In the genomic region with DNA sequence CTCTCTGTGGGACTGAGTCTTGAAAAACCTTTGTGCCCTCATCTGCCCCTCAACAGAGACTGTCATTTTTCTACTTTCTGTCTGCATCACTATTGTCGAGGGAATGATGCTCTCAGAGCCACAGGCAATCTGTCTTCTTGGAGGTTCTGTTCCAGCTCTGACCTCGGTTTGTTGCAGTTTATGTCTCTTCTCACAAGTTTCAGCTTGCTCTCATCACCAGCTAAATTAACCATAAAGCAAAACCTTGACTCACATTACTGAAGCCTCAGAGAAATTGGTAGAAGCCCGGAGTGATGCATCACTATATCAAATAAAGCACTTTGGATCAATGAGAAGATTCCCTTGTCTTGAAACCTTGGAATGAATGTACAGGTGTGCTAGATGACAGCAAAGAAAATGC, we compare ENCODE assay signal across 25 cellular contexts.
DNase-seq lines count a peak whose midpoint lies in the region; ATAC-seq, FAIRE-seq and TF ChIP-seq lines count a peak whose summit lies in the region.
"Had no signal": no experiment of that assay in that cellular context is flagged by ENCODE, and none has a peak within 500 bp of the region (broad histone marks: within the 10 kb centered on the region; RNA-seq: fewer than 3 reads in every experiment).

No MANE protein-coding gene starts in this region.

- H3K4me2 ChIP-seq in A549 (0 out of 3 replicates have a peak overlapping the region, but pooled peaks have one; percentile 81), PC-9 (peak overlapping the region; percentile 81)

- no peaks in the 10 kb centered on the region for H4K20me1 ChIP-seq in PC-9 (ENCODE audit: insufficient read depth)

- peaks cover 3% of the 10 kb centered on the region for H3K27me3 Mint-ChIP-seq in nephron progenitor cell (ENCODE audit: low read depth, poor library complexity)

- CTCF ChIA-PET in A549 (lab: Yijun Ruan, JAX) (no interaction called here), PC-9 (lab: Charles Lee) (no interaction called here)

- H3K9me2 ChIP-seq in PC-9 (ENCODE audit: insufficient read depth) = no peaks in the 10 kb centered on the region

- no peaks in the 10 kb centered on the region for H3K9me3 ChIP-seq in A549
- H3K9me3 ChIP-seq in PC-9 (ENCODE audit: insufficient read depth, low read depth) = peaks cover 3% of the 10 kb centered on the region; the same call in 1 of the 2 replicates
- H3K9me3 ChIP-seq: body of pancreas, esophagus squamous epithelium, HAP-1, heart left ventricle, SJSA1, upper lobe of left lung had no signal

- no TSS peak for BruUV-seq in PC-9 (replicated peaks; lab: Mats Ljungman, UMichigan)

- H3K4me1 Mint-ChIP-seq in nephron progenitor cell = peaks cover 11% of the 10 kb centered on the region

- TF ChIP-seq CTCF in A549 (IDR thresholded peaks at IDR 0.05) (no peak), PC-9 (conservative IDR thresholded peaks at IDR 0.05) (no peak), nephron progenitor cell (IDR thresholded peaks at IDR 0.05) (no peak)

- no peak overlapping the region for H3K4me3 ChIP-seq in A549
- H3K4me3 ChIP-seq in PC-9 = peak overlapping the region; percentile 64; the same call in 1 of the 2 replicates
- H3K4me3 ChIP-seq: body of pancreas, esophagus squamous epithelium, HAP-1, heart left ventricle, SJSA1, upper lobe of left lung had no signal

- peak overlapping the region; percentile 7 for H3K27ac Mint-ChIP-seq in nephron progenitor cell
- H3K27ac Mint-ChIP-seq: activated CD8-positive, alpha-beta T cell treated with anti-CD3 and anti-CD28 coated beads for 36 hours; activated naive CD4-positive, alpha-beta T cell treated with anti-CD3 and anti-CD28 coated beads for 36 hours had no signal

- no peaks in the 10 kb centered on the region for H3K9me3 Mint-ChIP-seq in nephron progenitor cell
- H3K9me3 Mint-ChIP-seq: activated CD8-positive, alpha-beta T cell treated with anti-CD3 and anti-CD28 coated beads for 36 hours; activated naive CD4-positive, alpha-beta T cell treated with anti-CD3 and anti-CD28 coated beads for 36 hours had no signal

- POLR2A ChIA-PET in A549 (lab: Yijun Ruan, JAX) = no interaction called here
- POLR2A ChIA-PET in PC-9 (lab: Charles Lee; ENCODE audit: unreplicated experiment) = no interaction called here

- peaks cover 52% of the 10 kb centered on the region for H3K4me1 ChIP-seq in A549
- peaks cover 59% of the 10 kb centered on the region for H3K4me1 ChIP-seq in PC-9 (replicated peaks; ENCODE audit: insufficient read depth)
- H3K4me1 ChIP-seq: body of pancreas, HAP-1 had no signal

- DNase-seq in A549 (ENCODE audit: low read depth in 1 of 2, low spot score in 1 of 2) (no peak), PC-9 (no peak), nephron progenitor cell (no peak), T-helper 1 cell (no peak)
- DNase-seq: activated CD4-positive, CD25-positive, alpha-beta regulatory T cell; activated CD8-positive, alpha-beta T cell treated with anti-CD3 and anti-CD28 coated beads for 36 hours; activated naive CD4-positive, alpha-beta T cell treated with anti-CD3 and anti-CD28 coated beads for 36 hours; activated T-cell treated with anti-CD3 and anti-CD28 coated beads, Interleukin-2, amount 50 U/mL, for 1 hour; body of pancreas; DMS 273 treated with DMSO at 0.1 percent for 48 hours; esophagus squamous epithelium; heart left ventricle; left ventricle myocardium superior; NCI-H1694; NCI-H345; stimulated activated naive CD8-positive, alpha-beta T cell treated with anti-CD3 and anti-CD28 coated beads, Interleukin-15, Interleukin-2, amounts not matched to agents 100 U/mL and 50 U/mL, for 24 hours; upper lobe of left lung had no signal

- peaks cover 53% of the 10 kb centered on the region for H3K36me3 ChIP-seq in PC-9 (ENCODE audit: low read depth)
- H3K36me3 ChIP-seq: esophagus squamous epithelium, HAP-1, upper lobe of left lung had no signal

- TF ChIP-seq RAD21 in A549 (conservative IDR thresholded peaks at IDR 0.05 in 1 of 2, IDR thresholded peaks at IDR 0.05 in 1 of 2) = no peak

- TF ChIP-seq POLR2A in A549 (IDR thresholded peaks at IDR 0.05; ENCODE audit: low read length) = no peak

- no peaks in the 10 kb centered on the region for H3K36me3 Mint-ChIP-seq in nephron progenitor cell (ENCODE audit: low read depth)

- no peak for TF ChIP-seq EP300 in A549 (IDR thresholded peaks at IDR 0.05)

- WGBS in A549 (ENCODE audit: missing lambda C conversion rate) = 95% methylated on average over 3 of the region's 3 CpGs

- intact Hi-C loops in PC-9 (cut with micrococcal nuclease; ENCODE audit: unreplicated experiment) = no loop called here

- no peaks in the 10 kb centered on the region for H3K27me3 ChIP-seq in PC-9 (ENCODE audit: insufficient read depth, low read depth)
- H3K27me3 ChIP-seq: body of pancreas, esophagus squamous epithelium, heart left ventricle, SJSA1, upper lobe of left lung had no signal

- ATAC-seq in A549 (no peak), GM18517 (IDR thresholded peaks at IDR 0.05; ENCODE audit: unreplicated experiment) (no peak), GM18519 (IDR thresholded peaks at IDR 0.05; ENCODE audit: low FRiP score, unreplicated experiment) (no peak), HG02870 (IDR thresholded peaks at IDR 0.05; ENCODE audit: unreplicated experiment) (no peak)
- ATAC-seq: activated CD8-positive, alpha-beta T cell treated with anti-CD3 and anti-CD28 coated beads for 36 hours; body of pancreas; heart left ventricle; left ventricle myocardium superior; stimulated activated naive CD8-positive, alpha-beta T cell treated with anti-CD3 and anti-CD28 coated beads, Interleukin-15, Interleukin-2, amounts not matched to agents 100 U/mL and 50 U/mL, for 24 hours had no signal

- peaks cover 80% of the 10 kb centered on the region for H3K79me2 ChIP-seq in PC-9 (ENCODE audit: low read depth)

- peaks cover 26% of the 10 kb centered on the region for H3F3A ChIP-seq in PC-9 (ENCODE audit: insufficient read depth, low read depth)

- H2AFZ ChIP-seq in PC-9 = no peak overlapping the region

- FAIRE-seq in A549 (lab: Jason Lieb, UNC) = no peak
- FAIRE-seq: G401.6 had no signal

- H3K27ac ChIP-seq in A549 (peak overlapping the region in 1 of 2 experiments; percentile 91; a peak in 3 of 6 replicates), PC-9 (no peak overlapping the region), cingulate gyrus (ENCODE audit: low read depth, low read length) (peak overlapping the region; percentile 26)
- H3K27ac ChIP-seq: body of pancreas, C4-2B, esophagus squamous epithelium, heart left ventricle, SJSA1, upper lobe of left lung had no signal

- H3K4me3 Mint-ChIP-seq in nephron progenitor cell = no peak overlapping the region
- H3K4me3 Mint-ChIP-seq: activated CD8-positive, alpha-beta T cell treated with anti-CD3 and anti-CD28 coated beads for 36 hours; activated naive CD4-positive, alpha-beta T cell treated with anti-CD3 and anti-CD28 coated beads for 36 hours had no signal

TF ChIP-seq in A549, 52 proteins besides CTCF, POLR2A, EP300 and RAD21:
- TF ChIP-seq HDAC2 (IDR thresholded peaks at IDR 0.05) (no peak), CEBPB (IDR thresholded peaks at IDR 0.05) (no peak)
